Comparison of ENCODE assay signal across 8 cellular contexts in genomic region chr10:119654540-119654939, GRCh38. TPM values are rescaled to one million over a fixed set of nuclear protein-coding genes. Genes with fewer than 3 reads are reported as not detected.
DNase-seq lines count a peak whose midpoint lies in the region; ATAC-seq and TF ChIP-seq lines count a peak whose summit lies in the region.

No MANE protein-coding gene starts in this region.

- H3K9me3 ChIP-seq in liver (ENCODE audit: control insufficient read depth in 4 of 4, low read length in 3 of 4) (no peaks in the 10 kb centered on the region), upper lobe of right lung (no peaks in the 10 kb centered on the region)

- TF ChIP-seq CTCF in liver (IDR thresholded peaks at IDR 0.05; ENCODE audit: low read depth, low read length, missing input control) (no peak), upper lobe of right lung (IDR thresholded peaks at IDR 0.05) (no peak)

- intact Hi-C loops in upper lobe of right lung (cut with DNase I), result no loop called here

- H3K4me3 ChIP-seq in liver (ENCODE audit: low read depth in 1 of 3, low read length in 3 of 3) (no peak overlapping the region), upper lobe of right lung (peak overlapping the region; percentile 81)

- peak overlapping the region; percentile 91 for H3K27ac Mint-ChIP-seq in activated naive CD4-positive, alpha-beta T cell treated with anti-CD3 and anti-CD28 coated beads, Interleukin-2, amount 10 ng/mL, durations not matched to agents 7 days and 5 days
- peak overlapping the region; percentile 81 for H3K27ac Mint-ChIP-seq in activated naive CD8-positive, alpha-beta T cell treated with anti-CD3 and anti-CD28 coated beads, Interleukin-2, amount 10 ng/mL, durations not matched to agents 7 days and 5 days

- H3K9ac ChIP-seq in liver (ENCODE audit: low read depth in 1 of 2, low read length in 2 of 2), result no peak overlapping the region

- ATAC-seq in activated naive CD8-positive, alpha-beta T cell treated with anti-CD3 and anti-CD28 coated beads, Interleukin-2, amount 10 ng/mL, durations not matched to agents 7 days and 5 days (ENCODE audit: low read depth), result no peak
- ATAC-seq in upper lobe of right lung (peak; percentile 61), HG02588 (IDR thresholded peaks at IDR 0.05; ENCODE audit: unreplicated experiment) (no peak), GM18517 (IDR thresholded peaks at IDR 0.05; ENCODE audit: unreplicated experiment) (no peak)

- no peak for DNase-seq in activated naive CD4-positive, alpha-beta T cell treated with anti-CD3 and anti-CD28 coated beads, Interleukin-2, amount 10 ng/mL, durations not matched to agents 7 days and 5 days
- DNase-seq in activated naive CD4-positive, alpha-beta T cell treated with anti-CD3 and anti-CD28 coated beads, Interleukin-2, amount 50 U/mL, for 16 hours, result no peak
- no peak for DNase-seq in activated naive CD8-positive, alpha-beta T cell treated with anti-CD3 and anti-CD28 coated beads, Interleukin-2, amount 10 ng/mL, durations not matched to agents 7 days and 5 days
- peak; percentile 86 for DNase-seq in upper lobe of right lung
- no peak for DNase-seq in AG08395 (ENCODE audit: low spot score)

- 69% methylated on average over 6 of the region's 6 CpGs for WGBS in liver

- H3K36me3 ChIP-seq in liver (ENCODE audit: control insufficient read depth in 4 of 4, insufficient read depth in 3 of 4, low read depth in 1 of 4, low read length in 3 of 4), result peaks cover 0 to 8% (median 0%) of the 10 kb centered on the region in 4 donors
- peaks cover 11% of the 10 kb centered on the region for H3K36me3 ChIP-seq in upper lobe of right lung

- H3K27me3 Mint-ChIP-seq in activated naive CD4-positive, alpha-beta T cell treated with anti-CD3 and anti-CD28 coated beads, Interleukin-2, amount 10 ng/mL, durations not matched to agents 7 days and 5 days, result no peaks in the 10 kb centered on the region
- no peaks in the 10 kb centered on the region for H3K27me3 Mint-ChIP-seq in activated naive CD8-positive, alpha-beta T cell treated with anti-CD3 and anti-CD28 coated beads, Interleukin-2, amount 10 ng/mL, durations not matched to agents 7 days and 5 days

- peaks cover 24% of the 10 kb centered on the region for H3K36me3 Mint-ChIP-seq in activated naive CD4-positive, alpha-beta T cell treated with anti-CD3 and anti-CD28 coated beads, Interleukin-2, amount 10 ng/mL, durations not matched to agents 7 days and 5 days
- H3K36me3 Mint-ChIP-seq in activated naive CD8-positive, alpha-beta T cell treated with anti-CD3 and anti-CD28 coated beads, Interleukin-2, amount 10 ng/mL, durations not matched to agents 7 days and 5 days, result no peaks in the 10 kb centered on the region

- CTCF ChIA-PET in activated naive CD4-positive, alpha-beta T cell treated with anti-CD3 and anti-CD28 coated beads, Interleukin-2, amount 10 ng/mL, durations not matched to agents 7 days and 5 days (lab: Charles Lee), result interaction anchor here (0.5 to 2.0 kb wide), 4 partner anchors 12 to 205 kb away, joined by 3 to 5 read pairs (median 4); no protein-coding TSS in a partner anchor

- H3K4me1 Mint-ChIP-seq in activated naive CD4-positive, alpha-beta T cell treated with anti-CD3 and anti-CD28 coated beads, Interleukin-2, amount 10 ng/mL, durations not matched to agents 7 days and 5 days, result peaks cover 58% of the 10 kb centered on the region
- H3K4me1 Mint-ChIP-seq in activated naive CD8-positive, alpha-beta T cell treated with anti-CD3 and anti-CD28 coated beads, Interleukin-2, amount 10 ng/mL, durations not matched to agents 7 days and 5 days, result peaks cover 43% of the 10 kb centered on the region

- peak overlapping the region; percentile 48 to 55 for H3K27ac ChIP-seq in liver (ENCODE audit: low read depth in 1 of 2, low read length in 2 of 2)
- H3K27ac ChIP-seq in upper lobe of right lung, result peak overlapping the region; percentile 94

- H3K9me3 Mint-ChIP-seq in activated naive CD4-positive, alpha-beta T cell treated with anti-CD3 and anti-CD28 coated beads, Interleukin-2, amount 10 ng/mL, durations not matched to agents 7 days and 5 days, result no peaks in the 10 kb centered on the region
- no peaks in the 10 kb centered on the region for H3K9me3 Mint-ChIP-seq in activated naive CD8-positive, alpha-beta T cell treated with anti-CD3 and anti-CD28 coated beads, Interleukin-2, amount 10 ng/mL, durations not matched to agents 7 days and 5 days

- POLR2A ChIA-PET in activated naive CD8-positive, alpha-beta T cell treated with anti-CD3 and anti-CD28 coated beads, Interleukin-2, amount 10 ng/mL, durations not matched to agents 7 days and 5 days (lab: Charles Lee), result no interaction called here

- H3K27me3 ChIP-seq in liver (ENCODE audit: control insufficient read depth in 4 of 4, insufficient read depth in 4 of 4, low read length in 3 of 4), result no peaks in the 10 kb centered on the region
- no peaks in the 10 kb centered on the region for H3K27me3 ChIP-seq in upper lobe of right lung

- H3K4me1 ChIP-seq in liver (ENCODE audit: control insufficient read depth in 4 of 4, insufficient read depth in 4 of 4, low read length in 3 of 4) (peaks cover 8 to 37% (median 17%) of the 10 kb centered on the region in 4 donors), upper lobe of right lung (peaks cover 60% of the 10 kb centered on the region)

- peak overlapping the region; percentile 86 for H3K4me3 Mint-ChIP-seq in activated naive CD4-positive, alpha-beta T cell treated with anti-CD3 and anti-CD28 coated beads, Interleukin-2, amount 10 ng/mL, durations not matched to agents 7 days and 5 days
- H3K4me3 Mint-ChIP-seq in activated naive CD8-positive, alpha-beta T cell treated with anti-CD3 and anti-CD28 coated beads, Interleukin-2, amount 10 ng/mL, durations not matched to agents 7 days and 5 days, result peak overlapping the region; percentile 65

- no peak for TF ChIP-seq RAD21 in liver (IDR thresholded peaks at IDR 0.05)

TF ChIP-seq in liver, 16 proteins besides CTCF, POLR2A, EP300 and RAD21:
- TF ChIP-seq, protein P1, sequence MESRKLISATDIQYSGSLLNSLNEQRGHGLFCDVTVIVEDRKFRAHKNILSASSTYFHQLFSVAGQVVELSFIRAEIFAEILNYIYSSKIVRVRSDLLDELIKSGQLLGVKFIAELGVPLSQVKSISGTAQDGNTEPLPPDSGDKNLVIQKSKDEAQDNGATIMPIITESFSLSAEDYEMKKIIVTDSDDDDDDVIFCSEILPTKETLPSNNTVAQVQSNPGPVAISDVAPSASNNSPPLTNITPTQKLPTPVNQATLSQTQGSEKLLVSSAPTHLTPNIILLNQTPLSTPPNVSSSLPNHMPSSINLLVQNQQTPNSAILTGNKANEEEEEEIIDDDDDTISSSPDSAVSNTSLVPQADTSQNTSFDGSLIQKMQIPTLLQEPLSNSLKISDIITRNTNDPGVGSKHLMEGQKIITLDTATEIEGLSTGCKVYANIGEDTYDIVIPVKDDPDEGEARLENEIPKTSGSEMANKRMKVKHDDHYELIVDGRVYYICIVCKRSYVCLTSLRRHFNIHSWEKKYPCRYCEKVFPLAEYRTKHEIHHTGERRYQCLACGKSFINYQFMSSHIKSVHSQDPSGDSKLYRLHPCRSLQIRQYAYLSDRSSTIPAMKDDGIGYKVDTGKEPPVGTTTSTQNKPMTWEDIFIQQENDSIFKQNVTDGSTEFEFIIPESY (IDR thresholded peaks at IDR 0.05), result no peak
- TF ChIP-seq GABPA (IDR thresholded peaks at IDR 0.05 in 1 of 2, conservative IDR thresholded peaks at IDR 0.05 in 1 of 2) (no peak), EGR1 (IDR thresholded peaks at IDR 0.05; ENCODE audit: low read depth in 2 of 2) (no peak), RXRA (IDR thresholded peaks at IDR 0.05) (no peak)
TF ChIP-seq in liver: peak in this region for 0.

RNA-seq across cellular contexts. Expression of gene BAG3, which starts 3.4 kb away (rescaled TPM):
- 10 to 100 TPM; 14.5 to 15.0 TPM for total RNA-seq in activated naive CD8-positive, alpha-beta T cell treated with anti-CD3 and anti-CD28 coated beads, Interleukin-2, amount 10 ng/mL, durations not matched to agents 7 days and 5 days
- total RNA-seq in liver, result 1 to 10 TPM; 2.2 to 6.0 TPM
- polyA plus RNA-seq in liver, result 10 to 100 TPM in 1 of 2 donors, 1 to 10 TPM in 1; 6.6 to 15.1 TPM
- 41.5 TPM for total RNA-seq in upper lobe of right lung

RNA-seq across cellular contexts. Expression of gene TIAL1, which starts 57.8 kb away (rescaled TPM):
- total RNA-seq in activated naive CD8-positive, alpha-beta T cell treated with anti-CD3 and anti-CD28 coated beads, Interleukin-2, amount 10 ng/mL, durations not matched to agents 7 days and 5 days, result 100 to 1,000 TPM; 192 to 199 TPM
- total RNA-seq in liver, result 10 to 100 TPM; 25.7 to 28.7 TPM
- 10 to 100 TPM; 19.7 to 21.1 TPM for polyA plus RNA-seq in liver
- total RNA-seq in upper lobe of right lung, result 104 TPM
